In the genomic region with DNA sequence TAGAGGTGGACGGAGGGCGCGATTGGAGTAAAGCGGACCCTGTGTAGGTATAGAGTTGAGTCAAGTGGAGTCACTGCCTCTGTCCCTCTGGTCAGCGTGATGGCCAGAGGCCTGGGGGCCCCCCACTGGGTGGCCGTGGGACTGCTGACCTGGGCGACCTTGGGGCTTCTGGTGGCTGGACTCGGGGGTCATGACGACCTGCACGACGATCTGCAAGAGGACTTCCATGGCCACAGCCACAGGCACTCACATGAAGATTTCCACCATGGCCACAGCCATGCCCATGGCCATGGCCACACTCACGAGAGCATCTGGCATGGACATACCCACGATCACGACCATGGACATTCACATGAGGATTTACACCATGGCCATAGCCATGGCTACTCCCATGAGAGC, we compare ENCODE assay signal across 8 cellular contexts. TPM values are rescaled to one million over a fixed set of nuclear protein-coding genes. Genes with fewer than 3 reads are reported as not detected.
A peak's percentile ranks its signal among the peaks of the same experiment; 100 is the strongest.
DNase-seq lines count a peak whose midpoint lies in the region; ATAC-seq and TF ChIP-seq lines count a peak whose summit lies in the region.

No MANE protein-coding gene starts in this region.

- no peaks in the 10 kb centered on the region for H3K9me3 ChIP-seq in left lung
- no peaks in the 10 kb centered on the region for H3K9me3 ChIP-seq in transverse colon

- H3K36me3 ChIP-seq in left lung (peaks cover 0 to 41% of the 10 kb centered on the region in 2 donors), transverse colon (peaks cover 0 to 9% (median 4%) of the 10 kb centered on the region in 4 donors)

- H3K4me3 ChIP-seq in astrocyte of the cerebellum (ENCODE audit: low read depth, low read length) (peak overlapping the region; percentile 79), left lung (peak overlapping the region; percentile 96), transverse colon (peak overlapping the region; percentile 74 to 84 (median 80))

- no peak for TF ChIP-seq EP300 in transverse colon (IDR thresholded peaks at IDR 0.05; ENCODE audit: low read depth)

- in situ Hi-C loops in astrocyte of the cerebellum (cut with HindIII; ENCODE audit: low sequenced_read_pairs) (no loop called here), transverse colon (cut with MboI; ENCODE audit: low pct_ligation_motif_present in 1 of 4, low pct_unique_long_range_greater_than_20kb in 1 of 4, low sequenced_read_pairs in 3 of 4) (no loop called here)

- TF ChIP-seq POLR2A in transverse colon (IDR thresholded peaks at IDR 0.05) = no peak

- peak overlapping the region; percentile 99 for H3K27ac Mint-ChIP-seq in activated CD4-positive, alpha-beta T cell treated with anti-CD3 and anti-CD28 coated beads, Interleukin-2, amount 10 ng/mL, durations not matched to agents 7 days and 5 days

- CTCF ChIA-PET in activated CD4-positive, alpha-beta T cell treated with anti-CD3 and anti-CD28 coated beads, Interleukin-2, amount 10 ng/mL, durations not matched to agents 7 days and 5 days (lab: Charles Lee) = interaction anchor here (0.6 kb wide), 1 partner anchor 123 kb away, joined by 3 read pairs; no protein-coding TSS in a partner anchor

- peaks cover 74% of the 10 kb centered on the region for H3K4me1 Mint-ChIP-seq in activated CD4-positive, alpha-beta T cell treated with anti-CD3 and anti-CD28 coated beads, Interleukin-2, amount 10 ng/mL, durations not matched to agents 7 days and 5 days

- WGBS in transverse colon (ENCODE audit: low coverage in 1 of 2), 2 donors = 2% methylated on average over 14 of the region's 14 CpGs; no CpG with 5 or more reads in 1 of the 2 donors

- H3K4me1 ChIP-seq in left lung (peaks cover 42 to 72% of the 10 kb centered on the region in 2 donors), transverse colon (peaks cover 34 to 63% (median 49%) of the 10 kb centered on the region in 4 donors)

- POLR2A ChIA-PET in activated CD4-positive, alpha-beta T cell treated with anti-CD3 and anti-CD28 coated beads, Interleukin-2, amount 10 ng/mL, durations not matched to agents 7 days and 5 days (lab: Charles Lee) = interaction anchor here (0.6 kb wide), 1 partner anchor 9 kb away, joined by 3 read pairs; no protein-coding TSS in a partner anchor

- intact Hi-C loops in left lung (cut with DNase I) = no loop called here
- intact Hi-C loops in transverse colon (cut with DNase I; ENCODE audit: low total_unique reads) = no loop called here

- DNase-seq in activated CD4-positive, alpha-beta T cell treated with anti-CD3 and anti-CD28 coated beads, Interleukin-2, amount 10 ng/mL, durations not matched to agents 7 days and 5 days = no peak
- no peak for DNase-seq in activated CD4-positive, alpha-beta T cell treated with anti-CD3 and anti-CD28 coated beads, Interleukin-2, amount 50 U/mL, for 4 hours
- no peak for DNase-seq in astrocyte of the cerebellum (ENCODE audit: low read depth)
- DNase-seq in left lung = no peak
- no peak for DNase-seq in transverse colon
- DNase-seq in DMS79 (lab: John Stamatoyannopoulos, UW) = no peak
- DNase-seq in activated CD4-positive, alpha-beta T cell treated with anti-CD3 and anti-CD28 coated beads for 48 hours = no peak

- no peak for ATAC-seq in left lung
- ATAC-seq in HG02678 (IDR thresholded peaks at IDR 0.05; ENCODE audit: unreplicated experiment) = no peak

- H3K27me3 ChIP-seq in left lung (no peaks in the 10 kb centered on the region), transverse colon (no peaks in the 10 kb centered on the region)

- peak overlapping the region; percentile 100 for H3K4me3 Mint-ChIP-seq in activated CD4-positive, alpha-beta T cell treated with anti-CD3 and anti-CD28 coated beads, Interleukin-2, amount 10 ng/mL, durations not matched to agents 7 days and 5 days

- no peaks in the 10 kb centered on the region for H3K9me3 Mint-ChIP-seq in activated CD4-positive, alpha-beta T cell treated with anti-CD3 and anti-CD28 coated beads, Interleukin-2, amount 10 ng/mL, durations not matched to agents 7 days and 5 days

- TF ChIP-seq CTCF in astrocyte of the cerebellum (IDR thresholded peaks at IDR 0.05; ENCODE audit: low read depth, low read length, missing control alignments) (no peak), left lung (IDR thresholded peaks at IDR 0.05) (no peak), transverse colon (IDR thresholded peaks at IDR 0.05) (peak in 1 of 5 experiments; percentile 39)

- peaks cover 37% of the 10 kb centered on the region for H3K36me3 Mint-ChIP-seq in activated CD4-positive, alpha-beta T cell treated with anti-CD3 and anti-CD28 coated beads, Interleukin-2, amount 10 ng/mL, durations not matched to agents 7 days and 5 days (ENCODE audit: low read depth)

- H3K27ac ChIP-seq in left lung (peak overlapping the region; percentile 95), transverse colon (peak overlapping the region; percentile 92 to 98 (median 95))

- H3K27me3 Mint-ChIP-seq in activated CD4-positive, alpha-beta T cell treated with anti-CD3 and anti-CD28 coated beads, Interleukin-2, amount 10 ng/mL, durations not matched to agents 7 days and 5 days = no peaks in the 10 kb centered on the region

RNA-seq across cellular contexts. Expression of a gene that starts 0.5 kb away (rescaled TPM):
- 10 to 100 TPM; 34.8 to 48.5 TPM for total RNA-seq in activated CD4-positive, alpha-beta T cell treated with anti-CD3 and anti-CD28 coated beads, Interleukin-2, amount 10 ng/mL, durations not matched to agents 7 days and 5 days
- total RNA-seq in left lung (100 to 1,000 TPM; 131 to 149 TPM), transverse colon (10 to 100 TPM; 38.2 to 99.9 (median 60.5) TPM)

RNA-seq across cellular contexts. Expression of a gene that starts 0.7 kb away (rescaled TPM):
- 10 to 100 TPM; 45.0 to 46.2 TPM for total RNA-seq in activated CD4-positive, alpha-beta T cell treated with anti-CD3 and anti-CD28 coated beads, Interleukin-2, amount 10 ng/mL, durations not matched to agents 7 days and 5 days
- 10 to 100 TPM; 35.4 to 37.1 TPM for total RNA-seq in left lung
- 10 to 100 TPM; 26.9 to 31.9 (median 29.4) TPM for total RNA-seq in transverse colon

RNA-seq across cellular contexts. Expression of a gene that starts 3.3 kb away (rescaled TPM):
- 10 to 100 TPM; 11.0 to 13.6 TPM for total RNA-seq in activated CD4-positive, alpha-beta T cell treated with anti-CD3 and anti-CD28 coated beads, Interleukin-2, amount 10 ng/mL, durations not matched to agents 7 days and 5 days
- total RNA-seq in left lung (10 to 100 TPM; 13.5 to 14.0 TPM), transverse colon (10 to 100 TPM; 34.3 to 65.7 (median 43.1) TPM)

RNA-seq across cellular contexts. Expression of a gene that starts 7.2 kb away (rescaled TPM):
- total RNA-seq in activated CD4-positive, alpha-beta T cell treated with anti-CD3 and anti-CD28 coated beads, Interleukin-2, amount 10 ng/mL, durations not matched to agents 7 days and 5 days = 10 to 100 TPM; 38.1 to 44.0 TPM
- 10 to 100 TPM; 37.4 to 41.4 TPM for total RNA-seq in left lung
- 10 to 100 TPM; 10.8 to 29.9 (median 19.9) TPM for total RNA-seq in transverse colon

RNA-seq across cellular contexts. Expression of a gene that starts 8.9 kb away (rescaled TPM):
- total RNA-seq in activated CD4-positive, alpha-beta T cell treated with anti-CD3 and anti-CD28 coated beads, Interleukin-2, amount 10 ng/mL, durations not matched to agents 7 days and 5 days = 1 to 10 TPM; 1.3 to 1.4 TPM
- under 1 TPM; 0.45 to 0.87 TPM for total RNA-seq in left lung
- under 1 TPM in 3 of 4 donors, not detected in 1; 0.14 to 0.79 (median 0.75) TPM for total RNA-seq in transverse colon
